ENCODE assay signal across 17 cellular contexts in genomic region chr9:119052339-119053030, GRCh38.
DNase-seq lines count a peak whose midpoint lies in the region; ATAC-seq and TF ChIP-seq lines count a peak whose summit lies in the region.
"Had no signal": no experiment of that assay in that cellular context is flagged by ENCODE, and none has a peak within 500 bp of the region (broad histone marks: within the 10 kb centered on the region; RNA-seq: fewer than 3 reads in every experiment).

No MANE protein-coding gene starts in this region.

- DNase-seq in NCI-H2171 treated with DMSO at 0.1 percent for 48 hours (lab: John Stamatoyannopoulos, UW) (peak; percentile 17), NCI-H2171 (lab: John Stamatoyannopoulos, UW) (no peak), epithelial cell of esophagus (ENCODE audit: low read depth) (peak; percentile 22), left lung (peak in 1 of 2 donors; percentile 31), aorta (peak; percentile 55 to 80)
- DNase-seq in stimulated activated CD4-positive, alpha-beta T cell treated with anti-CD3 and anti-CD28 coated beads, Interleukin-2, amount 100 ng/mL, for 48 hours = no peak
- DNase-seq: 8988T; activated T-cell treated with anti-CD3 and anti-CD28 coated beads, Interleukin-2, amount 50 U/mL, for 72 hours; cortex of kidney; occipital lobe; stomach; T-cell; WERI-Rb-1 had no signal

- H3K9me3 ChIP-seq in left lung = no peaks in the 10 kb centered on the region
- no peaks in the 10 kb centered on the region for H3K9me3 ChIP-seq in aorta (ENCODE audit: control insufficient read depth, low read length)
- H3K9me3 ChIP-seq: stomach had no signal

- WGBS in aorta, 2 donors = 33 to 40% methylated on average over 10 of the region's 10 CpGs

- H3K4me3 ChIP-seq in epithelial cell of esophagus (ENCODE audit: low read length) = no peak overlapping the region
- H3K4me3 ChIP-seq in left lung = no peak overlapping the region
- no peak overlapping the region for H3K4me3 ChIP-seq in aorta (ENCODE audit: low read length in 2 of 2)
- H3K4me3 ChIP-seq: stomach had no signal

- no peak overlapping the region for H3K27ac ChIP-seq in left lung
- H3K27ac ChIP-seq in aorta (ENCODE audit: low read depth in 1 of 2, low read length in 2 of 2) = peak overlapping the region in 1 of 2 donors; percentile 28
- H3K27ac ChIP-seq: stomach, WERI-Rb-1 had no signal

- H3K27me3 ChIP-seq in left lung (no peaks in the 10 kb centered on the region), aorta (ENCODE audit: control insufficient read depth in 1 of 2, insufficient read depth in 2 of 2, low read length in 1 of 2) (no peaks in the 10 kb centered on the region)
- H3K27me3 ChIP-seq: stomach had no signal

- H3K36me3 ChIP-seq in left lung (no peaks in the 10 kb centered on the region), aorta (ENCODE audit: control insufficient read depth in 1 of 2, insufficient read depth in 2 of 2, low read length in 1 of 2) (no peaks in the 10 kb centered on the region)
- H3K36me3 ChIP-seq: stomach, WERI-Rb-1 had no signal

- TF ChIP-seq CTCF in epithelial cell of esophagus (IDR thresholded peaks at IDR 0.05; ENCODE audit: insufficient read depth, low read depth, low read length, missing control alignments) (no peak), left lung (IDR thresholded peaks at IDR 0.05) (no peak)

- H3K4me1 ChIP-seq in left lung = no peaks in the 10 kb centered on the region
- peaks cover 0 to 9% of the 10 kb centered on the region in 2 donors for H3K4me1 ChIP-seq in aorta (ENCODE audit: control insufficient read depth in 1 of 2, insufficient read depth in 2 of 2, low read length in 2 of 2)

- intact Hi-C loops in left lung (cut with DNase I) = no loop called here
- intact Hi-C loops in aorta (cut with DNase I) = no loop called here

- ATAC-seq in left lung (peak; percentile 21), aorta (ENCODE audit: low FRiP score) (peak; percentile 41), GM21367 (IDR thresholded peaks at IDR 0.05; ENCODE audit: unreplicated experiment) (no peak), GM18858 (IDR thresholded peaks at IDR 0.05; ENCODE audit: unreplicated experiment) (no peak)
- ATAC-seq: activated naive CD4-positive, alpha-beta T cell treated with anti-CD3 and anti-CD28 coated beads, Interleukin-2, amount 50 U/mL, for 72 hours; activated T-cell treated with anti-CD3 and anti-CD28 coated beads, Interleukin-2, amount 50 U/mL, for 72 hours; sciatic nerve; T-cell had no signal

Comparison
In these comparisons a context has a peak if more than half of its experiments do, and no peak if none do; other contexts are left out.
1. DNase-seq: peak in NCI-H2171 treated with DMSO at 0.1 percent for 48 hours (single experiment), epithelial cell of esophagus (single experiment) and aorta (2 of 2); none in NCI-H2171 (single experiment) and stimulated activated CD4-positive, alpha-beta T cell treated with anti-CD3 and anti-CD28 coated beads, Interleukin-2, amount 100 ng/mL, for 48 hours (0 of 2).
2. ATAC-seq: peak in left lung (single experiment) and aorta (single experiment); none in GM21367 (single experiment) and GM18858 (single experiment).